In the genomic region with DNA sequence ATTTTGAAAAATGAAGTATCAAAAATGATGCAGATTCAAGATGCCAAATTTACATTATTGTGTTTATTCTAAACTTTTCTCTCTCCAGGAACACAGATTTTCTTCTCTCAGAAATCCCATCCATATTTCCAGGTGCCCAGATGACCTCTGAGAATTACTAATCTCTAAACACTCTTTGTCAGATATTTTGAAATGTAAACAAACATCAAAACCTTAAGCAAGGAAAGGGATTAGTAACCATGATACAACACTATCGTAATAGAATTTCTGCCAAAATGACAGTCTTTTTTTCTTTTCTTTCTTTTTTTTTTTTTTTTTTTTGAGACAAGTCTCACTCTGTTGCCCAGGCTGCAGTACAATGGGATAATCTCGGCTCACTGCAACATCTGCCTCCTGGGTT, we compare ENCODE assay signal across 18 cellular contexts.
A peak's percentile ranks its signal among the peaks of the same experiment; 100 is the strongest.
DNase-seq lines count a peak whose midpoint lies in the region; ATAC-seq, FAIRE-seq and TF ChIP-seq lines count a peak whose summit lies in the region.
"Had no signal": no experiment of that assay in that cellular context is flagged by ENCODE, and none has a peak within 500 bp of the region (broad histone marks: within the 10 kb centered on the region; RNA-seq: fewer than 3 reads in every experiment).

No MANE protein-coding gene starts in this region.

- no peaks in the 10 kb centered on the region for H3K36me3 ChIP-seq in fibroblast of lung (ENCODE audit: control insufficient read depth, insufficient read depth, low read length)

- FAIRE-seq in A549 (lab: Jason Lieb, UNC) (no peak), D721Med (lab: Jason Lieb, UNC) (peak; percentile 56)
- FAIRE-seq: K562 had no signal

- CTCF ChIA-PET in A549 (lab: Yijun Ruan, JAX), result no interaction called here

- DNase-seq in A549 (ENCODE audit: low read depth in 1 of 2, low spot score in 1 of 2), result no peak
- no peak for DNase-seq in D721Med (ENCODE audit: insufficient read length, low spot score)
- DNase-seq in M059J (ENCODE audit: low read depth), result peak; percentile 30
- peak in 1 of 2 donors; percentile 9 for DNase-seq in fibroblast of lung (ENCODE audit: low read depth in 2 of 2)
- DNase-seq in cardiac septum (ENCODE audit: low spot score), result no peak
- no peak for DNase-seq in NCI-H82 (lab: John Stamatoyannopoulos, UW)
- DNase-seq: ACHN, GDM1, GOT3, MV-4-11, NCI-H1417, NCI-H187, NCI-H2107, NCI-H510A, NCI-H748 treated with DMSO at 0.1 percent for 48 hours had no signal

- H3K4me1 ChIP-seq in A549, result peaks cover 8% of the 10 kb centered on the region; the same call in 2 of the 3 replicates
- no peaks in the 10 kb centered on the region for H3K4me1 ChIP-seq in fibroblast of lung (ENCODE audit: control insufficient read depth, extremely low read depth, insufficient read depth, low read length)

- H3K9ac ChIP-seq in fibroblast of lung (ENCODE audit: insufficient read depth, low read length), result no peak overlapping the region

- POLR2A ChIA-PET in A549 (lab: Yijun Ruan, JAX), result no interaction called here

- H3K9me3 ChIP-seq in A549 (no peaks in the 10 kb centered on the region), fibroblast of lung (ENCODE audit: control insufficient read depth, insufficient read depth, low read depth, low read length) (no peaks in the 10 kb centered on the region)

- no peak for ATAC-seq in A549
- ATAC-seq in GM19397 (IDR thresholded peaks at IDR 0.05; ENCODE audit: unreplicated experiment), result no peak
- ATAC-seq: K562 had no signal

- no peak for TF ChIP-seq POLR2A in A549 (IDR thresholded peaks at IDR 0.05; ENCODE audit: low read length)

- H3K27ac ChIP-seq in A549 (no peak overlapping the region), fibroblast of lung (ENCODE audit: insufficient read depth, low read length) (peak overlapping the region; percentile 7)
- H3K27ac ChIP-seq: RWPE1 had no signal

- H3K27me3 ChIP-seq in fibroblast of lung (ENCODE audit: control insufficient read depth, insufficient read depth, low read length), result no peaks in the 10 kb centered on the region

- no peak for TF ChIP-seq RAD21 in A549 (conservative IDR thresholded peaks at IDR 0.05 in 1 of 2, IDR thresholded peaks at IDR 0.05 in 1 of 2)

- no peak for TF ChIP-seq EP300 in A549 (IDR thresholded peaks at IDR 0.05)

- TF ChIP-seq CTCF in A549 (IDR thresholded peaks at IDR 0.05) (no peak), D721Med (IDR thresholded peaks at IDR 0.05; ENCODE audit: insufficient read depth, missing control alignments) (no peak), fibroblast of lung (conservative IDR thresholded peaks at IDR 0.05 in 1 of 2, IDR thresholded peaks at IDR 0.05 in 1 of 2; ENCODE audit: low read depth in 1 of 2, low read length in 2 of 2) (no peak)

- H2AFZ ChIP-seq in fibroblast of lung (ENCODE audit: low read length), result no peak overlapping the region

- no peaks in the 10 kb centered on the region for H4K20me1 ChIP-seq in fibroblast of lung (ENCODE audit: control insufficient read depth, extremely low read depth, insufficient read depth, low read length)

- 26% methylated on average over 1 of the region's 2 CpGs for WGBS in A549 (ENCODE audit: missing lambda C conversion rate)

- H3K4me3 ChIP-seq in A549, result no peak overlapping the region
- H3K4me3 ChIP-seq in fibroblast of lung (replicated peaks in 1 of 4; ENCODE audit: control extremely low read depth in 1 of 4, insufficient read depth in 1 of 4, low read depth in 3 of 4, low read length in 4 of 4), result no peak overlapping the region
- H3K4me3 ChIP-seq: K562 had no signal

- intact Hi-C loops in cardiac septum (cut with DNase I), result no loop called here

- H3K79me2 ChIP-seq in fibroblast of lung (ENCODE audit: control insufficient read depth, insufficient read depth, low read length), result no peaks in the 10 kb centered on the region

- 0 out of 3 replicates have a peak overlapping the region, but pooled peaks have one; percentile 9 for H3K4me2 ChIP-seq in A549
- no peak overlapping the region for H3K4me2 ChIP-seq in fibroblast of lung (ENCODE audit: extremely low read depth, insufficient read depth, low read length)

TF ChIP-seq in A549, 52 proteins besides CTCF, POLR2A, EP300 and RAD21:
- no peak for TF ChIP-seq JUNB (IDR thresholded peaks at IDR 0.05)
